8 cellular contexts compared by ENCODE assay signal in the genomic region with DNA sequence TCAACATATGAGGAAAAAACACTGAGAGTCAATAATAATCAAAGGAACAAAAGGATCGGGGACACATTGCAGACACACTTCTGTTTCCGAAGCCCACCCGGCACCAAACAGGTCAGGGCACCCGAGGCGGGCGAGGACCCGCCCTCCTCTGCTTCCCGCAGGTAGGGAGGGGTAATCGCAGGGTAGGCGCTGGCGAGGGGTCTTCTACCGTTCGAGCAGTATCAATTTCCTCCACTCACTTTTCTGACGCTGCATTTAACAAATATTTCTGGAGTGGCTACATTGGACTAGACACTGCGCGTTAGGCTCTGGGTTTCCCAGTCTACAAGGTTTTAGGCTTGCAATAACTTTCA. TPM values are rescaled to one million over a fixed set of nuclear protein-coding genes. Genes with fewer than 3 reads are reported as not detected.
DNase-seq lines count a peak whose midpoint lies in the region; ATAC-seq and TF ChIP-seq lines count a peak whose summit lies in the region.

No MANE protein-coding gene starts in this region.

- DNase-seq in NAMALWA (ENCODE audit: low spot score) (peak; percentile 29), natural killer cell (no peak), dermis blood vessel endothelial cell (no peak), SKM-1 (lab: John Stamatoyannopoulos, UW; ENCODE audit: unreplicated experiment) (no peak)

- intact Hi-C loops in dendritic cell treated with granulocyte-macrophage colony-stimulating factor and Interleukin-4, amounts not matched to agents 40 ng/mL and 50 ng/mL, for 4 days (cut with micrococcal nuclease), result loop anchor here (10.0 kb wide), 2 partner anchors 70 to 1230 kb away; a partner anchor contains a TSS
- intact Hi-C loops in natural killer cell (cut with micrococcal nuclease), result no loop called here

- H3K4me3 Mint-ChIP-seq in dendritic cell treated with granulocyte-macrophage colony-stimulating factor and Interleukin-4, amounts not matched to agents 40 ng/mL and 50 ng/mL, for 4 days, result peak overlapping the region; percentile 98
- H3K4me3 Mint-ChIP-seq in natural killer cell, result peak overlapping the region; percentile 99

- ATAC-seq in natural killer cell (no peak), GM21825 (IDR thresholded peaks at IDR 0.05; ENCODE audit: unreplicated experiment) (no peak), HG02981 (IDR thresholded peaks at IDR 0.05; ENCODE audit: unreplicated experiment) (no peak)

- no peaks in the 10 kb centered on the region for H3K9me3 Mint-ChIP-seq in dendritic cell treated with granulocyte-macrophage colony-stimulating factor and Interleukin-4, amounts not matched to agents 40 ng/mL and 50 ng/mL, for 4 days
- no peaks in the 10 kb centered on the region for H3K9me3 Mint-ChIP-seq in natural killer cell

- no peaks in the 10 kb centered on the region for H3K27me3 Mint-ChIP-seq in dendritic cell treated with granulocyte-macrophage colony-stimulating factor and Interleukin-4, amounts not matched to agents 40 ng/mL and 50 ng/mL, for 4 days
- H3K27me3 Mint-ChIP-seq in natural killer cell (ENCODE audit: low read depth in 2 of 2), result no peaks in the 10 kb centered on the region

- H3K4me1 ChIP-seq in BLaER1, result peaks cover 31% of the 10 kb centered on the region

- peaks cover 66% of the 10 kb centered on the region for H3K4me1 Mint-ChIP-seq in dendritic cell treated with granulocyte-macrophage colony-stimulating factor and Interleukin-4, amounts not matched to agents 40 ng/mL and 50 ng/mL, for 4 days (ENCODE audit: low read depth)
- peaks cover 29 to 44% of the 10 kb centered on the region in 2 donors for H3K4me1 Mint-ChIP-seq in natural killer cell

- no peaks in the 10 kb centered on the region for H3K9me3 ChIP-seq in BLaER1

- peaks cover 51% of the 10 kb centered on the region for H3K36me3 Mint-ChIP-seq in dendritic cell treated with granulocyte-macrophage colony-stimulating factor and Interleukin-4, amounts not matched to agents 40 ng/mL and 50 ng/mL, for 4 days (ENCODE audit: low read depth)
- no peaks in the 10 kb centered on the region for H3K36me3 Mint-ChIP-seq in natural killer cell

- peak overlapping the region; percentile 94 for H3K4me2 ChIP-seq in BLaER1

- no peaks in the 10 kb centered on the region for H3K27me3 ChIP-seq in BLaER1

- H3K36me3 ChIP-seq in BLaER1, result peaks cover 16% of the 10 kb centered on the region

- TF ChIP-seq CTCF in natural killer cell (IDR thresholded peaks at IDR 0.05), result no peak

- peak overlapping the region; percentile 94 for H3K4me3 ChIP-seq in BLaER1

- H3K27ac Mint-ChIP-seq in dendritic cell treated with granulocyte-macrophage colony-stimulating factor and Interleukin-4, amounts not matched to agents 40 ng/mL and 50 ng/mL, for 4 days, result peak overlapping the region; percentile 96
- H3K27ac Mint-ChIP-seq in natural killer cell, result peak overlapping the region; percentile 77 to 81

- H3K27ac ChIP-seq in BLaER1, result peak overlapping the region; percentile 93

- peak overlapping the region; percentile 92 for H3K9ac ChIP-seq in BLaER1

- H4K20me1 ChIP-seq in BLaER1, result peaks cover 56% of the 10 kb centered on the region

RNA-seq across cellular contexts. Expression of a gene that starts 1.3 kb away (rescaled TPM):
- total RNA-seq in natural killer cell (10 to 100 TPM; 27.2 to 41.9 (median 36.8) TPM), dermis blood vessel endothelial cell (175 and 204 TPM in 2 replicates)

RNA-seq across cellular contexts. Expression of a gene that starts 47.1 kb away (rescaled TPM):
- not detected for total RNA-seq in natural killer cell
- total RNA-seq in dermis blood vessel endothelial cell, result 0.05 TPM in 1 of 2 replicates, not detected in the other
